ENCODE assay signal across 19 cellular contexts in genomic region chr10:111831058-111831457, GRCh38.
"Had no signal": no experiment of that assay in that cellular context is flagged by ENCODE, and none has a peak within 500 bp of the region (broad histone marks: within the 10 kb centered on the region; RNA-seq: fewer than 3 reads in every experiment).

No MANE protein-coding gene starts in this region.

- H3K9me3 ChIP-seq: MG63, SJSA1 had no signal

- ATAC-seq: HepG2 had no signal

- H3K4me1 ChIP-seq: SJSA1 had no signal

- H3K36me3 ChIP-seq: MG63, SJSA1 had no signal

- DNase-seq: IMR-90, Karpas-422, KG1, MG63, NCI-H1092, NCI-H1436, NCI-H187, NCI-H2029, NCI-H2081 treated with DMSO at 0.1 percent for 48 hours, NCI-H2227 treated with DMSO at 0.1 percent for 48 hours, NCI-H524, NCI-H526 treated with DMSO at 0.1 percent for 48 hours, NCI-H748 treated with DMSO at 0.1 percent for 48 hours, Right ventricle myocardium superior, RPMI8226, SIG-M5 had no signal

- H3K4me3 ChIP-seq: MG63, SJSA1, SK-N-MC had no signal

- H3K27me3 ChIP-seq: MG63, SJSA1 had no signal

- H3K27ac ChIP-seq: SJSA1, SK-N-MC had no signal
